Comparison of ENCODE assay signal across 28 cellular contexts in genomic region chrX:103518571-103518970, GRCh38. TPM values are rescaled to one million over a fixed set of nuclear protein-coding genes. Genes with fewer than 3 reads are reported as not detected.
"Had no signal": no experiment of that assay in that cellular context is flagged by ENCODE, and none has a peak within 500 bp of the region (broad histone marks: within the 10 kb centered on the region; RNA-seq: fewer than 3 reads in every experiment).

No MANE protein-coding gene starts in this region.

- H3K4me1 ChIP-seq: left lung, lower lobe of right lung, parathyroid adenoma, right atrium auricular region, right lobe of liver, spleen, suprapubic skin, tibial artery, upper lobe of right lung had no signal

- H3K9me3 Mint-ChIP-seq: immature natural killer cell; naive thymus-derived CD8-positive, alpha-beta T cell; nephron; neural crest cell; stimulated activated effector memory CD8-positive, alpha-beta T cell treated with anti-CD3 and anti-CD28 coated beads, Interleukin-12 subunit alpha, Interleukin-12 subunit beta, amount 100 ng/mL, for 72 hours; stimulated activated naive CD8-positive, alpha-beta T cell treated with anti-CD3 and anti-CD28 coated beads, Interleukin-15, Interleukin-2, amounts not matched to agents 100 ng/mL and 50 ng/mL, for 24 hours had no signal

- H2AFZ ChIP-seq: parathyroid adenoma had no signal

- H3K36me3 Mint-ChIP-seq: immature natural killer cell; naive thymus-derived CD8-positive, alpha-beta T cell; stimulated activated effector memory CD8-positive, alpha-beta T cell treated with anti-CD3 and anti-CD28 coated beads, Interleukin-12 subunit alpha, Interleukin-12 subunit beta, amount 100 ng/mL, for 72 hours had no signal

- H3K36me3 ChIP-seq: left lung, lower lobe of right lung, right atrium auricular region, right lobe of liver, spleen, suprapubic skin, thoracic aorta, tibial artery, upper lobe of right lung had no signal

- H3K9me3 ChIP-seq: left lung, lower lobe of right lung, right atrium auricular region, right lobe of liver, spleen, suprapubic skin, thoracic aorta, tibial artery, upper lobe of right lung had no signal

- H3K4me3 ChIP-seq: left lung, lower lobe of right lung, right atrium auricular region, right lobe of liver, spleen, suprapubic skin, thoracic aorta, tibial artery, upper lobe of right lung had no signal

- H3K27me3 Mint-ChIP-seq: progenitor cell of endocrine pancreas; stimulated activated naive CD8-positive, alpha-beta T cell treated with anti-CD3 and anti-CD28 coated beads, Interleukin-15, Interleukin-2, amounts not matched to agents 100 ng/mL and 50 ng/mL, for 24 hours had no signal

- H3K27ac Mint-ChIP-seq: immature natural killer cell; naive thymus-derived CD8-positive, alpha-beta T cell; nephron; progenitor cell of endocrine pancreas; stimulated activated effector memory CD8-positive, alpha-beta T cell treated with anti-CD3 and anti-CD28 coated beads, Interleukin-12 subunit alpha, Interleukin-12 subunit beta, amount 100 ng/mL, for 72 hours; stimulated activated naive CD8-positive, alpha-beta T cell treated with anti-CD3 and anti-CD28 coated beads, Interleukin-15, Interleukin-2, amounts not matched to agents 100 ng/mL and 50 ng/mL, for 24 hours had no signal

- ATAC-seq: left colon; left lung; lower lobe of right lung; naive thymus-derived CD8-positive, alpha-beta T cell; right lobe of liver; stimulated activated effector memory CD8-positive, alpha-beta T cell treated with anti-CD3 and anti-CD28 coated beads, Interleukin-12 subunit alpha, Interleukin-12 subunit beta, amount 100 ng/mL, for 72 hours; upper lobe of right lung had no signal

- H3K4me1 Mint-ChIP-seq: immature natural killer cell; naive thymus-derived CD8-positive, alpha-beta T cell; nephron; neural crest cell; stimulated activated effector memory CD8-positive, alpha-beta T cell treated with anti-CD3 and anti-CD28 coated beads, Interleukin-12 subunit alpha, Interleukin-12 subunit beta, amount 100 ng/mL, for 72 hours had no signal

- H3K79me2 ChIP-seq: parathyroid adenoma had no signal

- H3K27ac ChIP-seq: left lung, lower lobe of right lung, parathyroid adenoma, right atrium auricular region, right lobe of liver, spleen, suprapubic skin, thoracic aorta, tibial artery, upper lobe of right lung had no signal

- H3K4me3 Mint-ChIP-seq: immature natural killer cell; naive thymus-derived CD8-positive, alpha-beta T cell; nephron; neural crest cell; stimulated activated effector memory CD8-positive, alpha-beta T cell treated with anti-CD3 and anti-CD28 coated beads, Interleukin-12 subunit alpha, Interleukin-12 subunit beta, amount 100 ng/mL, for 72 hours; stimulated activated naive CD8-positive, alpha-beta T cell treated with anti-CD3 and anti-CD28 coated beads, Interleukin-15, Interleukin-2, amounts not matched to agents 100 ng/mL and 50 ng/mL, for 24 hours had no signal

- H3K9ac ChIP-seq: parathyroid adenoma had no signal

- DNase-seq: hypothalamus; immature natural killer cell; kidney; left colon; left lung; lower lobe of right lung; mammary epithelial cell; mesenchymal stem cell; naive thymus-derived CD8-positive, alpha-beta T cell; nucleus accumbens; right lobe of liver; small intestine; spleen; stimulated activated CD4-positive, alpha-beta T cell treated with anti-CD3 and anti-CD28 coated beads, Interleukin-4, amount 100 ng/mL, for 24 hours; stimulated activated naive CD4-positive, alpha-beta T cell; tibial artery; trophoblast cell; upper lobe of right lung had no signal

- H3K27me3 ChIP-seq: right atrium auricular region, right lobe of liver, suprapubic skin, tibial artery, upper lobe of right lung had no signal

RNA-seq across cellular contexts. Expression of gene RAB40A, which starts 0.7 kb away (rescaled TPM):
- total RNA-seq: naive thymus-derived CD8-positive, alpha-beta T cell; pulmonary artery endothelial cell had no signal
